ENCODE assay signal across 1 cellular context in the genomic region with DNA sequence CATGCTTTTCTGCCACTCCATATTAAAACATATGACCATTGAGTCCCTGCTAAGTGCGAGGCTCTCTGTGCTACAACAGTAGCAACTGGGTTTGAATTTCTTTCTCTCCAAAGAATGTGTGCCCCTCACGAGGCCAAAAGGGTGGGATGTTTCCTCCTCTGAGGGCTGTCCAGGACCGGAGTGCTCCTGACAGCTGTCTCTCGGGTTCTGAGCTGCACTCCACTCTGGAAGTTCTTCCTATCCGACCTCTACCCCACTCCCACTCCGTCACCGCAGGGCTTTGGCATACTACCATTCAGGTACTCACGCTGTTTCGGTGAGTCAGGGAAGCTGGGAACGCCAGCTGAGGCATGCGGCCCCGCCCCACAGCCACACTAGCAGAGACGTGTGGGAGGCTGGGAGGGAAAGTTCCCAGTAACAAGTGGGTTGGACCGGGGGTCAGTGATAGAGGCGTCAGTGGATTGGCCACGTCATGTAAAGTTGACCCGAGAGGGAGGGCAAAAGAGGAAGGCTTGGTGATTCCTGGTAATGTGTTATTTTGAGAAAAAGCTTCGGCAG.
TF ChIP-seq lines count a peak whose summit lies in the region.

No MANE protein-coding gene starts in this region.

TF ChIP-seq in K562, 482 proteins besides CTCF, POLR2A, EP300 and RAD21 (continued from another document and continues in another):
- TF ChIP-seq, protein P1, sequence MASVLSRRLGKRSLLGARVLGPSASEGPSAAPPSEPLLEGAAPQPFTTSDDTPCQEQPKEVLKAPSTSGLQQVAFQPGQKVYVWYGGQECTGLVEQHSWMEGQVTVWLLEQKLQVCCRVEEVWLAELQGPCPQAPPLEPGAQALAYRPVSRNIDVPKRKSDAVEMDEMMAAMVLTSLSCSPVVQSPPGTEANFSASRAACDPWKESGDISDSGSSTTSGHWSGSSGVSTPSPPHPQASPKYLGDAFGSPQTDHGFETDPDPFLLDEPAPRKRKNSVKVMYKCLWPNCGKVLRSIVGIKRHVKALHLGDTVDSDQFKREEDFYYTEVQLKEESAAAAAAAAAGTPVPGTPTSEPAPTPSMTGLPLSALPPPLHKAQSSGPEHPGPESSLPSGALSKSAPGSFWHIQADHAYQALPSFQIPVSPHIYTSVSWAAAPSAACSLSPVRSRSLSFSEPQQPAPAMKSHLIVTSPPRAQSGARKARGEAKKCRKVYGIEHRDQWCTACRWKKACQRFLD (CRISPR knock-in tag; IDR thresholded peaks at IDR 0.05): no peak
- TF ChIP-seq ZNF140 (CRISPR knock-in tag; IDR thresholded peaks at IDR 0.05): no peak
- TF ChIP-seq MTF1 (CRISPR knock-in tag; IDR thresholded peaks at IDR 0.05; ENCODE audit: borderline replicate concordance): no peak
- no peak for TF ChIP-seq SREBF1 (IDR thresholded peaks at IDR 0.05; ENCODE audit: borderline replicate concordance, low read depth, low read length)
- no peak for TF ChIP-seq PTBP1 (IDR thresholded peaks at IDR 0.05; ENCODE audit: low read depth, low read length)
- no peak for TF ChIP-seq GTF2F1 (IDR thresholded peaks at IDR 0.05; ENCODE audit: low read depth, low read length)
- TF ChIP-seq, protein P2, sequence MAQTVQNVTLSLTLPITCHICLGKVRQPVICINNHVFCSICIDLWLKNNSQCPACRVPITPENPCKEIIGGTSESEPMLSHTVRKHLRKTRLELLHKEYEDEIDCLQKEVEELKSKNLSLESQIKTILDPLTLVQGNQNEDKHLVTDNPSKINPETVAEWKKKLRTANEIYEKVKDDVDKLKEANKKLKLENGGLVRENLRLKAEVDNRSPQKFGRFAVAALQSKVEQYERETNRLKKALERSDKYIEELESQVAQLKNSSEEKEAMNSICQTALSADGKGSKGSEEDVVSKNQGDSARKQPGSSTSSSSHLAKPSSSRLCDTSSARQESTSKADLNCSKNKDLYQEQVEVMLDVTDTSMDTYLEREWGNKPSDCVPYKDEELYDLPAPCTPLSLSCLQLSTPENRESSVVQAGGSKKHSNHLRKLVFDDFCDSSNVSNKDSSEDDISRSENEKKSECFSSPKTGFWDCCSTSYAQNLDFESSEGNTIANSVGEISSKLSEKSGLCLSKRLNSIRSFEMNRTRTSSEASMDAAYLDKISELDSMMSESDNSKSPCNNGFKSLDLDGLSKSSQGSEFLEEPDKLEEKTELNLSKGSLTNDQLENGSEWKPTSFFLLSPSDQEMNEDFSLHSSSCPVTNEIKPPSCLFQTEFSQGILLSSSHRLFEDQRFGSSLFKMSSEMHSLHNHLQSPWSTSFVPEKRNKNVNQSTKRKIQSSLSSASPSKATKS (CRISPR knock-in tag; IDR thresholded peaks at IDR 0.05): no peak
- TF ChIP-seq ETV5 (CRISPR knock-in tag; IDR thresholded peaks at IDR 0.05; ENCODE audit: low read depth): no peak
- 0 out of 2 replicates have a peak, but pooled peaks have one; percentile 4 for TF ChIP-seq MTA2 (IDR thresholded peaks at IDR 0.05; ENCODE audit: low read depth)
- TF ChIP-seq NCOA4 (IDR thresholded peaks at IDR 0.05; ENCODE audit: partially characterized antibody): no peak
- no peak for TF ChIP-seq MEF2A (IDR thresholded peaks at IDR 0.05; ENCODE audit: control insufficient read depth, low read depth, low read length)
- no peak for TF ChIP-seq ZKSCAN3 (CRISPR knock-in tag; IDR thresholded peaks at IDR 0.05)
- TF ChIP-seq ZNF785 (CRISPR knock-in tag; IDR thresholded peaks at IDR 0.05): no peak
- no peak for TF ChIP-seq IFI16 (CRISPR knock-in tag; IDR thresholded peaks at IDR 0.05)
- no peak for TF ChIP-seq ZNF699 (CRISPR knock-in tag; IDR thresholded peaks at IDR 0.05; ENCODE audit: insufficient replicate concordance)
- TF ChIP-seq CHD2 (IDR thresholded peaks at IDR 0.05; ENCODE audit: low read depth, low read length): no peak; the same call in 1 of the 2 replicates
- TF ChIP-seq SFPQ (IDR thresholded peaks at IDR 0.05; ENCODE audit: low read depth, low read length): no peak
- TF ChIP-seq L3MBTL2 (IDR thresholded peaks at IDR 0.05): no peak; the same call in 1 of the 2 replicates
- TF ChIP-seq ZBTB49 (CRISPR knock-in tag; IDR thresholded peaks at IDR 0.05; ENCODE audit: borderline replicate concordance): no peak
- no peak for TF ChIP-seq KHSRP (IDR thresholded peaks at IDR 0.05)
- no peak for TF ChIP-seq MECOM (CRISPR knock-in tag; IDR thresholded peaks at IDR 0.05)
- TF ChIP-seq CBFB (CRISPR knock-in tag; IDR thresholded peaks at IDR 0.05): no peak
- TF ChIP-seq ATF1 (CRISPR knock-in tag; IDR thresholded peaks at IDR 0.05): peak; percentile 20; the same call in 1 of the 2 replicates
- TF ChIP-seq ATF1 (tag; IDR thresholded peaks at IDR 0.05): peak; percentile 94; the same call in 1 of the 2 replicates
- peak; percentile 80 for TF ChIP-seq DACH1 (IDR thresholded peaks at IDR 0.05; ENCODE audit: partially characterized antibody)
- TF ChIP-seq ZNF583 (CRISPR knock-in tag; IDR thresholded peaks at IDR 0.05): no peak
- TF ChIP-seq, protein P3, sequence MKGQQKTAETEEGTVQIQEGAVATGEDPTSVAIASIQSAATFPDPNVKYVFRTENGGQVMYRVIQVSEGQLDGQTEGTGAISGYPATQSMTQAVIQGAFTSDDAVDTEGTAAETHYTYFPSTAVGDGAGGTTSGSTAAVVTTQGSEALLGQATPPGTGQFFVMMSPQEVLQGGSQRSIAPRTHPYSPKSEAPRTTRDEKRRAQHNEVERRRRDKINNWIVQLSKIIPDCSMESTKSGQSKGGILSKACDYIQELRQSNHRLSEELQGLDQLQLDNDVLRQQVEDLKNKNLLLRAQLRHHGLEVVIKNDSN (CRISPR knock-in tag; IDR thresholded peaks at IDR 0.05): 0 out of 2 replicates have a peak, but pooled peaks have one; percentile 17
- no peak for TF ChIP-seq ZNF75A (CRISPR knock-in tag; IDR thresholded peaks at IDR 0.05)
- TF ChIP-seq SMARCB1 (IDR thresholded peaks at IDR 0.05; ENCODE audit: insufficient read length, low read depth): no peak
- peak; percentile 88; the same call in 1 of the 2 replicates for TF ChIP-seq CREB3L1 (IDR thresholded peaks at IDR 0.05; ENCODE audit: borderline replicate concordance, low read depth)
- TF ChIP-seq CCAR2 (IDR thresholded peaks at IDR 0.05; ENCODE audit: low read depth, low read length): no peak
- no peak for TF ChIP-seq HEY1 (CRISPR knock-in tag; IDR thresholded peaks at IDR 0.05; ENCODE audit: borderline replicate concordance)
- TF ChIP-seq, protein P4, sequence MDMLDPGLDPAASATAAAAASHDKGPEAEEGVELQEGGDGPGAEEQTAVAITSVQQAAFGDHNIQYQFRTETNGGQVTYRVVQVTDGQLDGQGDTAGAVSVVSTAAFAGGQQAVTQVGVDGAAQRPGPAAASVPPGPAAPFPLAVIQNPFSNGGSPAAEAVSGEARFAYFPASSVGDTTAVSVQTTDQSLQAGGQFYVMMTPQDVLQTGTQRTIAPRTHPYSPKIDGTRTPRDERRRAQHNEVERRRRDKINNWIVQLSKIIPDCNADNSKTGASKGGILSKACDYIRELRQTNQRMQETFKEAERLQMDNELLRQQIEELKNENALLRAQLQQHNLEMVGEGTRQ (CRISPR knock-in tag; IDR thresholded peaks at IDR 0.05): no peak
- no peak for TF ChIP-seq TEAD2 (tag; IDR thresholded peaks at IDR 0.05)
- no peak for TF ChIP-seq TSC22D4 (tag; IDR thresholded peaks at IDR 0.05)
- TF ChIP-seq RCOR1 (IDR thresholded peaks at IDR 0.05; ENCODE audit: borderline replicate concordance in 1 of 2, low read depth in 2 of 2, low read length in 2 of 2): peak in 1 of 2 experiments; percentile 58; a peak in 1 of 4 replicates
- no peak for TF ChIP-seq MCM3 (IDR thresholded peaks at IDR 0.05)
- no peak for TF ChIP-seq HDAC8 (tag; IDR thresholded peaks at IDR 0.05)
- no peak for TF ChIP-seq PURB (CRISPR knock-in tag; IDR thresholded peaks at IDR 0.05; ENCODE audit: low read depth)
- TF ChIP-seq ZNF324 (CRISPR knock-in tag; IDR thresholded peaks at IDR 0.05): no peak
- no peak for TF ChIP-seq MED1 (CRISPR knock-in tag; IDR thresholded peaks at IDR 0.05; ENCODE audit: borderline replicate concordance)
- TF ChIP-seq KLF13 (tag; IDR thresholded peaks at IDR 0.05; ENCODE audit: borderline replicate concordance, low read depth): peak; percentile 82; the same call in 1 of the 2 replicates
- TF ChIP-seq, protein P5, sequence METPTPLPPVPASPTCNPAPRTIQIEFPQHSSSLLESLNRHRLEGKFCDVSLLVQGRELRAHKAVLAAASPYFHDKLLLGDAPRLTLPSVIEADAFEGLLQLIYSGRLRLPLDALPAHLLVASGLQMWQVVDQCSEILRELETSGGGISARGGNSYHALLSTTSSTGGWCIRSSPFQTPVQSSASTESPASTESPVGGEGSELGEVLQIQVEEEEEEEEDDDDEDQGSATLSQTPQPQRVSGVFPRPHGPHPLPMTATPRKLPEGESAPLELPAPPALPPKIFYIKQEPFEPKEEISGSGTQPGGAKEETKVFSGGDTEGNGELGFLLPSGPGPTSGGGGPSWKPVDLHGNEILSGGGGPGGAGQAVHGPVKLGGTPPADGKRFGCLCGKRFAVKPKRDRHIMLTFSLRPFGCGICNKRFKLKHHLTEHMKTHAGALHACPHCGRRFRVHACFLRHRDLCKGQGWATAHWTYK (CRISPR knock-in tag; IDR thresholded peaks at IDR 0.05): no peak
- TF ChIP-seq, protein P6, sequence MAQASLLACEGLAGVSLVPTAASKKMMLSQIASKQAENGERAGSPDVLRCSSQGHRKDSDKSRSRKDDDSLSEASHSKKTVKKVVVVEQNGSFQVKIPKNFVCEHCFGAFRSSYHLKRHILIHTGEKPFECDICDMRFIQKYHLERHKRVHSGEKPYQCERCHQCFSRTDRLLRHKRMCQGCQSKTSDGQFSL (CRISPR knock-in tag; IDR thresholded peaks at IDR 0.05): no peak
- TF ChIP-seq, protein P6 (tag; IDR thresholded peaks at IDR 0.05): no peak
- TF ChIP-seq NFATC3 (IDR thresholded peaks at IDR 0.05): no peak
- no peak for TF ChIP-seq ILK (tag; IDR thresholded peaks at IDR 0.05; ENCODE audit: borderline replicate concordance, low read depth)
- no peak for TF ChIP-seq FOXA1 (IDR thresholded peaks at IDR 0.05; ENCODE audit: borderline replicate concordance)
- TF ChIP-seq ZSCAN32 (CRISPR knock-in tag; IDR thresholded peaks at IDR 0.05): no peak
- no peak for TF ChIP-seq NFXL1 (CRISPR knock-in tag; IDR thresholded peaks at IDR 0.05)
- TF ChIP-seq NR1H2 (CRISPR knock-in tag; IDR thresholded peaks at IDR 0.05): no peak
